ENCODE assay signal across 1 cellular context in genomic region chr4:22021116-22021515, GRCh38.
TF ChIP-seq lines count a peak whose summit lies in the region.

No MANE protein-coding gene starts in this region.

TF ChIP-seq in GM23338, 12 proteins besides CTCF, POLR2A, EP300 and RAD21 (continued from another document):
- TF ChIP-seq REST (IDR thresholded peaks at IDR 0.05; ENCODE audit: unreplicated experiment) = no peak
- no peak for TF ChIP-seq STAT1 (IDR thresholded peaks at IDR 0.05; ENCODE audit: unreplicated experiment)
- TF ChIP-seq EZH2phosphoT487 (IDR thresholded peaks at IDR 0.05; ENCODE audit: unreplicated experiment) = no peak
